ENCODE assay signal across 18 cellular contexts in the genomic region with DNA sequence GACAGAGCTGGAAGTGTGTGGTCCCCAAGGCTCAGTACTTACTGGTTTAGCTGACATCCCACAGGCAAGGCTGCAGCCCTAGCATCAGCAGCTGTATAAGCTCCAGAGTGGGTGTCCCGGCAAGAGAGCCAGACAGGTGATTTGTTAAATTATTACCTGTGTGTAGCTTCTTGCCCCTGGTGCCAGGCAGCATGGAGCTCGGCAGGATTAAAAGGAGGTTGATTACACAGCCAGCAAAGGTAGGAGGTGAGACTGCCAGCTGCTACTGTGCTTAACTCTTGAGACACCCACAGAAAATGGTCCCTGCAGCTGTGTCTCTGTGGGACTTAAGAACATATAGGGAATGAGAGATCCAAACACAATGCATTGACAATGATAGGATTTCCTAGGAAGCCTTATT.
"Had no signal": no experiment of that assay in that cellular context is flagged by ENCODE, and none has a peak within 500 bp of the region (broad histone marks: within the 10 kb centered on the region; RNA-seq: fewer than 3 reads in every experiment).

No MANE protein-coding gene starts in this region.

- H3K27me3 Mint-ChIP-seq: activated CD4-positive, alpha-beta T cell treated with anti-CD3 and anti-CD28 coated beads for 36 hours; naive thymus-derived CD4-positive, alpha-beta T cell had no signal

- ATAC-seq: activated CD4-positive, alpha-beta T cell treated with anti-CD3 and anti-CD28 coated beads for 36 hours; naive thymus-derived CD4-positive, alpha-beta T cell; SK-N-SH treated with all-trans-retinoic acid at 6 μM for 48 hours; upper lobe of right lung had no signal

- H3K27ac ChIP-seq: dorsolateral prefrontal cortex, upper lobe of right lung, VCaP had no signal

- H3K27ac Mint-ChIP-seq: activated CD4-positive, alpha-beta T cell treated with anti-CD3 and anti-CD28 coated beads for 36 hours had no signal

- H3K4me3 ChIP-seq: prostate gland, skin epidermis, upper lobe of right lung had no signal

- H3K9me3 ChIP-seq: prostate gland, upper lobe of right lung had no signal

- H3K36me3 ChIP-seq: prostate gland, upper lobe of right lung had no signal

- H3K4me3 Mint-ChIP-seq: activated CD4-positive, alpha-beta T cell treated with anti-CD3 and anti-CD28 coated beads for 36 hours; naive thymus-derived CD4-positive, alpha-beta T cell had no signal

- H3K9me3 Mint-ChIP-seq: activated T-cell treated with anti-CD3 and anti-CD28 coated beads, Interleukin-2, amount 50 U/mL, for 72 hours had no signal

- DNase-seq: activated CD4-positive, alpha-beta T cell treated with anti-CD3 and anti-CD28 coated beads for 36 hours; activated CD8-positive, alpha-beta memory T cell treated with anti-CD3 and anti-CD28 coated beads, Interleukin-2, amount 50 U/mL, for 48 hours; activated naive CD4-positive, alpha-beta T cell treated with Interleukin-2 at 50 U/mL for 16 hours; activated T-cell treated with anti-CD3 and anti-CD28 coated beads, Interleukin-2, amount 50 U/mL, for 72 hours; aorta; cerebellar nuclear complex; dorsolateral prefrontal cortex; naive thymus-derived CD4-positive, alpha-beta T cell; right cardiac atrium; stimulated activated CD4-positive, alpha-beta T cell treated with anti-CD3 and anti-CD28 coated beads, Interleukin-15, amount 100 ng/mL, for 24 hours; stimulated activated CD4-positive, alpha-beta T cell treated with anti-CD3 and anti-CD28 coated beads, Interleukin-4, amount 100 ng/mL, for 1 hour; stimulated activated naive CD4-positive, alpha-beta T cell treated with Interleukin-2 at 50 U/mL for 16 hours; T1000; upper lobe of right lung had no signal

- H3K4me1 ChIP-seq: prostate gland had no signal

- H3K27me3 ChIP-seq: dorsolateral prefrontal cortex, upper lobe of right lung had no signal
